In genomic region chr18:73045037-73045436, GRCh38 we compare ENCODE assay signal across 8 cellular contexts.
"Had no signal": no experiment of that assay in that cellular context is flagged by ENCODE, and none has a peak within 500 bp of the region (broad histone marks: within the 10 kb centered on the region; RNA-seq: fewer than 3 reads in every experiment).

No MANE protein-coding gene starts in this region.

- H3K27ac ChIP-seq: GM23248 had no signal

- DNase-seq: GM23248, GOT3, H7, H9, HCEC 1CT, HFFc6 had no signal

- H3K4me3 Mint-ChIP-seq: GM23338, H9, HFFc6 had no signal

- H3K9me3 Mint-ChIP-seq: GM23338, HFFc6 had no signal

- H3K4me1 ChIP-seq: HAP-1 had no signal

- H3K9me3 ChIP-seq: HAP-1 had no signal

- H3K27ac Mint-ChIP-seq: GM23338, H9, HFFc6 had no signal

- H2AFZ ChIP-seq: GM23248, GM23338 had no signal

- H3K4me2 ChIP-seq: GM23338 had no signal

- H3K36me3 ChIP-seq: HAP-1 had no signal

- H3K4me3 ChIP-seq: GM23248, GM23338, HAP-1 had no signal
